In genomic region chr1:1122078-1122811, GRCh38 we compare ENCODE assay signal across 9 cellular contexts. TPM values are rescaled to one million over a fixed set of nuclear protein-coding genes. Genes with fewer than 3 reads are reported as not detected.
DNase-seq lines count a peak whose midpoint lies in the region; ATAC-seq, FAIRE-seq and TF ChIP-seq lines count a peak whose summit lies in the region.
"Had no signal": no experiment of that assay in that cellular context is flagged by ENCODE, and none has a peak within 500 bp of the region (broad histone marks: within the 10 kb centered on the region; RNA-seq: fewer than 3 reads in every experiment).

No MANE protein-coding gene starts in this region.

- H3K4me3 ChIP-seq in CD4-positive, alpha-beta memory T cell (ENCODE audit: low read length in 2 of 2): no peak overlapping the region
- H3K4me3 ChIP-seq in HepG2 (replicated peaks in 1 of 3; ENCODE audit: insufficient read depth in 1 of 3, low read depth in 2 of 3, low read length in 3 of 3): peak overlapping the region; percentile 41 to 72 (median 49); a peak in 5 of 6 replicates

- TF ChIP-seq RAD21 in HepG2 (CRISPR knock-in tag; IDR thresholded peaks at IDR 0.05): peak; percentile 98

- H3K27me3 ChIP-seq in CD4-positive, alpha-beta memory T cell (ENCODE audit: insufficient read depth, low read length): no peaks in the 10 kb centered on the region
- H3K27me3 ChIP-seq in HepG2 (ENCODE audit: control insufficient read depth in 1 of 2, insufficient read depth in 2 of 2, low read length in 2 of 2): peaks cover 7 to 35% of the 10 kb centered on the region in 2 experiments; a peak in 4 of 5 replicates

- no peak overlapping the region for H3K27ac ChIP-seq in CD4-positive, alpha-beta memory T cell (ENCODE audit: low read depth, low read length)
- H3K27ac ChIP-seq in HepG2 (ENCODE audit: extremely low read length, insufficient read depth, low read length): no peak overlapping the region

- no peaks in the 10 kb centered on the region for H3K36me3 ChIP-seq in CD4-positive, alpha-beta memory T cell (ENCODE audit: insufficient read depth, low read length)
- no peaks in the 10 kb centered on the region for H3K36me3 ChIP-seq in HepG2 (replicated peaks in 1 of 2; ENCODE audit: control insufficient read depth in 1 of 2, insufficient read depth in 2 of 2, low read length in 2 of 2)

- CTCF ChIA-PET in CD4-positive, alpha-beta memory T cell (lab: Charles Lee; ENCODE audit: partially characterized antibody): interaction anchor here (0.6 to 6.4 kb wide), 34 partner anchors 8 to 249 kb away, joined by 3 to 57 read pairs (median 5); partner anchors contain the start of genes DVL1, TNFRSF18 and UBE2J2
- CTCF ChIA-PET in activated CD4-positive, alpha-beta T cell treated with anti-CD3 and anti-CD28 coated beads for 36 hours (lab: Charles Lee): interaction anchor here (0.6 to 2.2 kb wide), 27 partner anchors 9 to 171 kb away, joined by 3 to 18 read pairs (median 4); partner anchors contain the start of genes ISG15 and SDF4
- CTCF ChIA-PET in HepG2 (lab: Yijun Ruan, JAX; ENCODE audit: low intra/inter-chr PET ratio, low total read pairs): interaction anchor here (0.8 to 1.4 kb wide), 5 partner anchors 108 to 169 kb away, joined by 3 to 8 read pairs (median 3); partner anchors contain the start of genes B3GALT6 and SDF4

- TF ChIP-seq EP300 in HepG2 (IDR thresholded peaks at IDR 0.05; ENCODE audit: low read depth in 2 of 2, low read length in 2 of 2) (no peak), HepG2 (CRISPR knock-in tag; IDR thresholded peaks at IDR 0.05; ENCODE audit: borderline replicate concordance) (no peak)

- H3K9ac ChIP-seq in HepG2 (ENCODE audit: insufficient read depth, low read depth, low read length): peak overlapping the region; percentile 29; the same call in 1 of the 2 replicates

- no peaks in the 10 kb centered on the region for H4K20me1 ChIP-seq in HepG2 (ENCODE audit: insufficient read depth, low read length)

- no TSS peak for BruUV-seq in HepG2 (replicated peaks; lab: Mats Ljungman, UMichigan)

- FAIRE-seq in HepG2 (lab: Jason Lieb, UNC): no peak

- H3K79me2 ChIP-seq in HepG2 (ENCODE audit: insufficient read depth, low read length): no peaks in the 10 kb centered on the region

- no peak overlapping the region for H3K27ac Mint-ChIP-seq in CD4-positive, alpha-beta memory T cell
- H3K27ac Mint-ChIP-seq in activated CD4-positive, alpha-beta T cell treated with anti-CD3 and anti-CD28 coated beads for 36 hours: no peak overlapping the region
- no peak overlapping the region for H3K27ac Mint-ChIP-seq in chondrocyte (ENCODE audit: unreplicated experiment)
- H3K27ac Mint-ChIP-seq: activated naive CD4-positive, alpha-beta T cell treated with anti-CD3 and anti-CD28 coated beads, Interleukin-2, amount 50 U/mL, for 24 hours had no signal

- intact Hi-C loops in CD4-positive, alpha-beta memory T cell (cut with micrococcal nuclease): loop anchor here (1.0 kb wide), 1 partner anchor 170 kb away; no protein-coding TSS in a partner anchor
- intact Hi-C loops in activated CD4-positive, alpha-beta T cell treated with anti-CD3 and anti-CD28 coated beads for 36 hours (cut with DNase I, micrococcal nuclease): loop anchor here (1.0 to 5.0 kb wide), 8 partner anchors 89 to 170 kb away; partner anchors contain the start of gene TNFRSF4 (in 1 of the 2)
- intact Hi-C loops in HepG2 (cut with micrococcal nuclease; ENCODE audit: unreplicated experiment): loop anchor here (5.0 kb wide), 3 partner anchors 110 to 170 kb away; partner anchors contain the start of genes B3GALT6 and SDF4

- peaks cover 3 to 6% (median 6%) of the 10 kb centered on the region in 4 donors for H3K4me1 Mint-ChIP-seq in CD4-positive, alpha-beta memory T cell
- no peaks in the 10 kb centered on the region for H3K4me1 Mint-ChIP-seq in activated CD4-positive, alpha-beta T cell treated with anti-CD3 and anti-CD28 coated beads for 36 hours
- H3K4me1 Mint-ChIP-seq in chondrocyte (ENCODE audit: low read depth): no peaks in the 10 kb centered on the region

- H2AFZ ChIP-seq in HepG2 (ENCODE audit: low read length): no peak overlapping the region

- peaks cover 10% of the 10 kb centered on the region for H3K4me1 ChIP-seq in CD4-positive, alpha-beta memory T cell (ENCODE audit: insufficient read depth, low read length)
- H3K4me1 ChIP-seq in HepG2 (ENCODE audit: insufficient read depth, low read length): peaks cover 66% of the 10 kb centered on the region

- H3K27me3 Mint-ChIP-seq in CD4-positive, alpha-beta memory T cell: peaks cover 3 to 5% of the 10 kb centered on the region in 2 donors
- peaks cover 3% of the 10 kb centered on the region for H3K27me3 Mint-ChIP-seq in activated CD4-positive, alpha-beta T cell treated with anti-CD3 and anti-CD28 coated beads for 36 hours
- H3K27me3 Mint-ChIP-seq in chondrocyte (ENCODE audit: low read depth): no peaks in the 10 kb centered on the region
- H3K27me3 Mint-ChIP-seq: activated naive CD4-positive, alpha-beta T cell treated with anti-CD3 and anti-CD28 coated beads, Interleukin-2, amount 50 U/mL, for 24 hours had no signal

- no peaks in the 10 kb centered on the region for H3K9me3 Mint-ChIP-seq in CD4-positive, alpha-beta memory T cell
- H3K9me3 Mint-ChIP-seq in activated CD4-positive, alpha-beta T cell treated with anti-CD3 and anti-CD28 coated beads for 36 hours (ENCODE audit: low read depth): peaks cover 8% of the 10 kb centered on the region
- no peaks in the 10 kb centered on the region for H3K9me3 Mint-ChIP-seq in chondrocyte (ENCODE audit: low read depth)
- H3K9me3 Mint-ChIP-seq: activated naive CD4-positive, alpha-beta T cell treated with anti-CD3 and anti-CD28 coated beads, Interleukin-2, amount 50 U/mL, for 24 hours had no signal

- ATAC-seq in GM21737 (IDR thresholded peaks at IDR 0.05; ENCODE audit: unreplicated experiment) (peak; percentile 53), HepG2 (peak; percentile 67), GM21360 (IDR thresholded peaks at IDR 0.05; ENCODE audit: unreplicated experiment) (no peak)
- peak; percentile 97 for ATAC-seq in activated CD4-positive, alpha-beta T cell treated with anti-CD3 and anti-CD28 coated beads for 36 hours

- no peaks in the 10 kb centered on the region for H3K36me3 Mint-ChIP-seq in CD4-positive, alpha-beta memory T cell
- no peaks in the 10 kb centered on the region for H3K36me3 Mint-ChIP-seq in activated CD4-positive, alpha-beta T cell treated with anti-CD3 and anti-CD28 coated beads for 36 hours (ENCODE audit: low read depth)
- H3K36me3 Mint-ChIP-seq in chondrocyte (ENCODE audit: low read depth): peaks cover 2% of the 10 kb centered on the region
- H3K36me3 Mint-ChIP-seq: activated naive CD4-positive, alpha-beta T cell treated with anti-CD3 and anti-CD28 coated beads, Interleukin-2, amount 50 U/mL, for 24 hours had no signal

- 14% methylated on average over 7 of the region's 39 CpGs for WGBS in HepG2 (ENCODE audit: low lambda C conversion rate)

- peak; percentile 77 to 83 (median 79) for DNase-seq in CD4-positive, alpha-beta memory T cell
- DNase-seq in NCI-H2171 (lab: John Stamatoyannopoulos, UW) (peak; percentile 69), chondrocyte (ENCODE audit: low spot score) (peak; percentile 94), HepG2 (ENCODE audit: low spot score) (peak; percentile 52)
- peak; percentile 93 for DNase-seq in activated CD4-positive, alpha-beta T cell treated with anti-CD3 and anti-CD28 coated beads for 36 hours
- peak; percentile 89 to 90 for DNase-seq in stimulated activated CD4-positive, alpha-beta T cell treated with anti-CD3 and anti-CD28 coated beads, Interleukin-2, amount 100 ng/mL, for 24 hours

- peak overlapping the region in 3 of 8 donors; percentile 46 to 57 (median 49) for H3K4me3 Mint-ChIP-seq in CD4-positive, alpha-beta memory T cell
- no peak overlapping the region for H3K4me3 Mint-ChIP-seq in activated CD4-positive, alpha-beta T cell treated with anti-CD3 and anti-CD28 coated beads for 36 hours
- no peak overlapping the region for H3K4me3 Mint-ChIP-seq in chondrocyte (ENCODE audit: unreplicated experiment)
- H3K4me3 Mint-ChIP-seq: activated naive CD4-positive, alpha-beta T cell treated with anti-CD3 and anti-CD28 coated beads, Interleukin-2, amount 50 U/mL, for 24 hours had no signal

- in situ Hi-C loops in HepG2 (cut with HindIII; ENCODE audit: extremely low pct_ligation_motif_present, low pct_unique_long_range_greater_than_20kb): no loop called here

- POLR2A ChIA-PET in CD4-positive, alpha-beta memory T cell (lab: Charles Lee; ENCODE audit: partially characterized antibody): interaction anchor here (0.8 to 2.1 kb wide), 8 partner anchors 49 to 285 kb away, joined by 3 to 9 read pairs (median 4); partner anchors contain the start of genes AURKAIP1 and MRPL20
- POLR2A ChIA-PET in activated CD4-positive, alpha-beta T cell treated with anti-CD3 and anti-CD28 coated beads for 36 hours (lab: Charles Lee): no interaction called here
- POLR2A ChIA-PET in HepG2 (lab: Yijun Ruan, JAX): interaction anchor here (0.9 to 4.2 kb wide), 6 partner anchors 10 to 168 kb away, joined by 3 to 93 read pairs (median 6); no protein-coding TSS in a partner anchor

- peak overlapping the region; percentile 91 for H3K4me2 ChIP-seq in HepG2 (ENCODE audit: low read depth, low read length)

- H3K9me3 ChIP-seq in CD4-positive, alpha-beta memory T cell (ENCODE audit: control insufficient read depth in 1 of 2, low read length in 2 of 2): no peaks in the 10 kb centered on the region
- no peaks in the 10 kb centered on the region for H3K9me3 ChIP-seq in HepG2 (ENCODE audit: low read length)

- no peak for TF ChIP-seq POLR2A in HepG2 (IDR thresholded peaks at IDR 0.05; ENCODE audit: insufficient read depth in 1 of 2, low read depth in 2 of 2, low read length in 2 of 2)

- TF ChIP-seq CTCF in chondrocyte (IDR thresholded peaks at IDR 0.05) (peak; percentile 99), HepG2 (CRISPR knock-in tag; IDR thresholded peaks at IDR 0.05) (peak; percentile 99)

RNA-seq across cellular contexts. Expression of gene C1orf159, which starts 6.4 kb away (rescaled TPM):
- total RNA-seq in CD4-positive, alpha-beta memory T cell: 10 to 100 TPM; 15.0 to 15.1 TPM
- 1 to 10 TPM; 3.8 to 7.9 TPM for polyA plus RNA-seq in CD4-positive, alpha-beta memory T cell
- total RNA-seq in activated CD4-positive, alpha-beta T cell treated with anti-CD3 and anti-CD28 coated beads for 36 hours: 10 to 100 TPM; 11.3 to 13.5 TPM
- total RNA-seq in chondrocyte (9.2 to 15.1 TPM (median 9.2 TPM) in 3 replicates), HepG2 (2016; rRNA removed; fragmentation: Illumina TruSeq; extraction: Trizol) (3.8 and 6.7 TPM in 2 replicates)
- total RNA-seq in HepG2 (2016; cell fraction: cytosol; rRNA removed; fragmentation: Illumina TruSeq; extraction: Trizol; ENCODE audit: low read depth): 6.3 and 6.8 TPM in 2 replicates
- 3.6 and 6.6 TPM in 2 replicates for total RNA-seq in HepG2 (2016; cell fraction: insoluble cytoplasmic fraction; rRNA removed; fragmentation: Illumina TruSeq; extraction: Trizol)
- 7.4 and 7.9 TPM in 2 replicates for total RNA-seq in HepG2 (2016; cell fraction: membrane; rRNA removed; fragmentation: Illumina TruSeq; extraction: Trizol)
- 6.3 and 7.7 TPM in 2 replicates for total RNA-seq in HepG2 (2016; cell fraction: nucleus; rRNA removed; fragmentation: Illumina TruSeq; extraction: Trizol)
- 3.8 and 4.2 TPM in 2 replicates for polyA plus RNA-seq in HepG2 (2011; rRNA removed)
- 1.7 and 4.2 TPM in 2 replicates for polyA plus RNA-seq in HepG2 (2011; cell fraction: cytosol; rRNA removed)
- polyA plus RNA-seq in HepG2 (2011; cell fraction: nucleus; rRNA removed): 22.9 and 35.9 TPM in 2 replicates
- polyA plus RNA-seq in HepG2 (2012): 2.8 and 3.2 TPM in 2 replicates
- polyA plus RNA-seq in HepG2 (2016; cell fraction: cytosol; fragmentation: Illumina TruSeq; extraction: Trizol; ENCODE audit: low read depth): 4.7 and 6.0 TPM in 2 replicates
- 3.5 and 4.0 TPM in 2 replicates for polyA plus RNA-seq in HepG2 (2016; cell fraction: insoluble cytoplasmic fraction; fragmentation: Illumina TruSeq; extraction: Trizol; ENCODE audit: low read depth)
- polyA plus RNA-seq in HepG2 (2016; cell fraction: membrane; fragmentation: Illumina TruSeq; extraction: Trizol; ENCODE audit: low read depth): 7.0 and 8.1 TPM in 2 replicates
- 19.9 and 20.1 TPM in 2 replicates for polyA plus RNA-seq in HepG2 (2016; cell fraction: nucleus; fragmentation: Illumina TruSeq; extraction: Trizol; ENCODE audit: insufficient read depth, low read depth)
- polyA minus RNA-seq in HepG2 (2011; rRNA and poly(A)+ RNA removed; ENCODE audit: low replicate concordance): 2.9 and 5.6 TPM in 2 replicates
- 2.1 and 2.2 TPM in 2 replicates for polyA minus RNA-seq in HepG2 (2011; cell fraction: cytosol; rRNA and poly(A)+ RNA removed)
- polyA minus RNA-seq in HepG2 (2011; cell fraction: nucleus; rRNA and poly(A)+ RNA removed): 3.7 and 4.5 TPM in 2 replicates

RNA-seq across cellular contexts. Expression of gene RNF223, which starts 48.1 kb away (rescaled TPM):
- total RNA-seq in CD4-positive, alpha-beta memory T cell: not detected
- not detected for polyA plus RNA-seq in CD4-positive, alpha-beta memory T cell
- total RNA-seq in activated CD4-positive, alpha-beta T cell treated with anti-CD3 and anti-CD28 coated beads for 36 hours: not detected
- total RNA-seq in chondrocyte (not detected in 3 replicates), HepG2 (2016; rRNA removed; fragmentation: Illumina TruSeq; extraction: Trizol) (not detected in 2 replicates)
- total RNA-seq in HepG2 (2016; cell fraction: cytosol; rRNA removed; fragmentation: Illumina TruSeq; extraction: Trizol; ENCODE audit: low read depth): not detected in 2 replicates
- not detected in 2 replicates for total RNA-seq in HepG2 (2016; cell fraction: insoluble cytoplasmic fraction; rRNA removed; fragmentation: Illumina TruSeq; extraction: Trizol)
- not detected in 2 replicates for total RNA-seq in HepG2 (2016; cell fraction: membrane; rRNA removed; fragmentation: Illumina TruSeq; extraction: Trizol)
- total RNA-seq in HepG2 (2016; cell fraction: nucleus; rRNA removed; fragmentation: Illumina TruSeq; extraction: Trizol): not detected in 2 replicates
- polyA plus RNA-seq in HepG2 (2011; rRNA removed): 0.03 and 0.05 TPM in 2 replicates
- polyA plus RNA-seq in HepG2 (2011; cell fraction: cytosol; rRNA removed): 0.04 TPM in 1 of 2 replicates, not detected in the other
- not detected in 2 replicates for polyA plus RNA-seq in HepG2 (2011; cell fraction: nucleus; rRNA removed)
- polyA plus RNA-seq in HepG2 (2012): 0.07 and 0.08 TPM in 2 replicates
- polyA plus RNA-seq in HepG2 (2016; cell fraction: cytosol; fragmentation: Illumina TruSeq; extraction: Trizol; ENCODE audit: low read depth): not detected in 2 replicates
- polyA plus RNA-seq in HepG2 (2016; cell fraction: insoluble cytoplasmic fraction; fragmentation: Illumina TruSeq; extraction: Trizol; ENCODE audit: low read depth): not detected in 2 replicates
- not detected in 2 replicates for polyA plus RNA-seq in HepG2 (2016; cell fraction: membrane; fragmentation: Illumina TruSeq; extraction: Trizol; ENCODE audit: low read depth)
- not detected in 2 replicates for polyA plus RNA-seq in HepG2 (2016; cell fraction: nucleus; fragmentation: Illumina TruSeq; extraction: Trizol; ENCODE audit: insufficient read depth, low read depth)
- 2.1 TPM in 1 of 2 replicates, not detected in the other for polyA minus RNA-seq in HepG2 (2011; rRNA and poly(A)+ RNA removed; ENCODE audit: low replicate concordance)
- not detected in 2 replicates for polyA minus RNA-seq in HepG2 (2011; cell fraction: cytosol; rRNA and poly(A)+ RNA removed)
- 0.26 TPM in 1 of 2 replicates, not detected in the other for polyA minus RNA-seq in HepG2 (2011; cell fraction: nucleus; rRNA and poly(A)+ RNA removed)

RNA-seq across cellular contexts. Expression of gene TTLL10, which starts 51.4 kb away (rescaled TPM):
- not detected for total RNA-seq in CD4-positive, alpha-beta memory T cell
- under 1 TPM; 0.27 to 0.45 TPM for polyA plus RNA-seq in CD4-positive, alpha-beta memory T cell
- not detected for total RNA-seq in activated CD4-positive, alpha-beta T cell treated with anti-CD3 and anti-CD28 coated beads for 36 hours
- total RNA-seq in chondrocyte (not detected in 3 replicates), HepG2 (2016; rRNA removed; fragmentation: Illumina TruSeq; extraction: Trizol) (not detected in 2 replicates)
- not detected in 2 replicates for total RNA-seq in HepG2 (2016; cell fraction: cytosol; rRNA removed; fragmentation: Illumina TruSeq; extraction: Trizol; ENCODE audit: low read depth)
- not detected in 2 replicates for total RNA-seq in HepG2 (2016; cell fraction: insoluble cytoplasmic fraction; rRNA removed; fragmentation: Illumina TruSeq; extraction: Trizol)
- not detected in 2 replicates for total RNA-seq in HepG2 (2016; cell fraction: membrane; rRNA removed; fragmentation: Illumina TruSeq; extraction: Trizol)
- total RNA-seq in HepG2 (2016; cell fraction: nucleus; rRNA removed; fragmentation: Illumina TruSeq; extraction: Trizol): not detected in 2 replicates
- not detected in 2 replicates for polyA plus RNA-seq in HepG2 (2011; rRNA removed)
- 0.06 and 0.08 TPM in 2 replicates for polyA plus RNA-seq in HepG2 (2011; cell fraction: cytosol; rRNA removed)
- polyA plus RNA-seq in HepG2 (2011; cell fraction: nucleus; rRNA removed): 0.24 and 0.48 TPM in 2 replicates
- 0.07 TPM in 1 of 2 replicates, not detected in the other for polyA plus RNA-seq in HepG2 (2012)
- not detected in 2 replicates for polyA plus RNA-seq in HepG2 (2016; cell fraction: cytosol; fragmentation: Illumina TruSeq; extraction: Trizol; ENCODE audit: low read depth)
- not detected in 2 replicates for polyA plus RNA-seq in HepG2 (2016; cell fraction: insoluble cytoplasmic fraction; fragmentation: Illumina TruSeq; extraction: Trizol; ENCODE audit: low read depth)
- polyA plus RNA-seq in HepG2 (2016; cell fraction: membrane; fragmentation: Illumina TruSeq; extraction: Trizol; ENCODE audit: low read depth): not detected in 2 replicates
- polyA plus RNA-seq in HepG2 (2016; cell fraction: nucleus; fragmentation: Illumina TruSeq; extraction: Trizol; ENCODE audit: insufficient read depth, low read depth): not detected in 2 replicates
- polyA minus RNA-seq in HepG2 (2011; rRNA and poly(A)+ RNA removed; ENCODE audit: low replicate concordance): 0.18 TPM in 1 of 2 replicates, not detected in the other
- polyA minus RNA-seq in HepG2 (2011; cell fraction: cytosol; rRNA and poly(A)+ RNA removed): not detected in 2 replicates
- not detected in 2 replicates for polyA minus RNA-seq in HepG2 (2011; cell fraction: nucleus; rRNA and poly(A)+ RNA removed)

Comparison
In these comparisons a context has a peak if more than half of its experiments do, and no peak if none do; other contexts are left out.
1. H3K4me3 ChIP-seq: peak in HepG2 (3 of 3); none in CD4-positive, alpha-beta memory T cell (0 of 2).
2. Peak in every context shown above with its lines, with median percentiles within 50 percentile points of each other: DNase-seq.